9 cellular contexts compared by ENCODE assay signal in the genomic region with DNA sequence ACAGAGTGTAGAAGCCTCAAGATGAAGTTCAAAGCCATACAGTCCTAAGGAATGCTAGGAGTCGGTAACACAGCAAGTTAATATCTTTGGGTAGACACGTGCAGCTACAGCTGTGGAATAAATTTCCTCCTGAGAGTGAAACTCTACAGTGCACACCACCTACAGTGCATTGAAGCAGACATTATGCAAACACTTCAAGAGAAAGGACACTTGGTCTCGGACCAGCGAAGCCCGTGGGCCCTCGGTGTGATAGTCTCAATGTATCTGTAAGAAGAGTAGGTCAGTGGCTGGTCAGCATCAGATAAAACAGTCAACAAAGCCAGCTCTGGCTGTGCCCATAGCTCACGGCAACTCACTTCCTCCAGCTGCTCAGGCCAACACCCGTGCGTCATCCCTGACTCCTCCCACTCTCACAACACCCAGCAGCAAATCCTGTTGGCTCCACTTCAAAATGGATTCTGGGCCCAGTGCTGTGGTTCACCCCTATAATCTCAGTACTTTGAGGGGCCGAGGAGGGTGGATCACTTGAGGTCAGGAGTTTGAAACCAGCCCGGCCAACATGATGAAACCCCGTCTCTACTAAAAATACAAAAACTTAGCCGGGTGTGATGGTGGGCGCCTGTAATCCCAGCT. TPM values are rescaled to one million over a fixed set of nuclear protein-coding genes. Genes with fewer than 3 reads are reported as not detected.
DNase-seq lines count a peak whose midpoint lies in the region; ATAC-seq and TF ChIP-seq lines count a peak whose summit lies in the region.
"Not testable (repeated sequence)": the region's sequence is repeated elsewhere in the genome, so short reads cannot be mapped to it uniquely, and the experiment has no call there.
"Had no signal": no experiment of that assay in that cellular context is flagged by ENCODE, and none has a peak within 500 bp of the region (broad histone marks: within the 10 kb centered on the region; RNA-seq: fewer than 3 reads in every experiment).

No MANE protein-coding gene starts in this region.

- intact Hi-C loops in transverse colon (cut with DNase I; ENCODE audit: low total_unique reads): not testable (repeated sequence)

- not testable (repeated sequence) for H3K9me3 ChIP-seq in gastroesophageal sphincter, transverse colon

- TF ChIP-seq EP300 in gastroesophageal sphincter (IDR thresholded peaks at IDR 0.05); transverse colon (IDR thresholded peaks at IDR 0.05; ENCODE audit: low read depth): not testable (repeated sequence)

- H3K4me3 ChIP-seq in gastroesophageal sphincter, transverse colon: not testable (repeated sequence)

- POLR2A ChIA-PET in activated naive CD8-positive, alpha-beta T cell treated with anti-CD3 and anti-CD28 coated beads, Interleukin-2, amount 10 ng/mL, durations not matched to agents 7 days and 5 days (lab: Charles Lee): interaction anchor here (1.5 kb wide), 1 partner anchor 77 kb away, joined by 3 read pairs; a partner anchor contains a TSS

- not testable (repeated sequence) for H3K4me3 Mint-ChIP-seq in activated naive CD8-positive, alpha-beta T cell treated with anti-CD3 and anti-CD28 coated beads, Interleukin-2, amount 10 ng/mL, durations not matched to agents 7 days and 5 days
- peak overlapping the region; percentile 49 to 90 (median 72) for H3K4me3 Mint-ChIP-seq in naive B cell

- H3K27ac Mint-ChIP-seq in activated naive CD8-positive, alpha-beta T cell treated with anti-CD3 and anti-CD28 coated beads, Interleukin-2, amount 10 ng/mL, durations not matched to agents 7 days and 5 days: peak overlapping the region; percentile 70
- H3K27ac Mint-ChIP-seq in naive B cell: peak overlapping the region; percentile 91 to 99 (median 96)

- not testable (repeated sequence) for H3K27me3 Mint-ChIP-seq in activated naive CD8-positive, alpha-beta T cell treated with anti-CD3 and anti-CD28 coated beads, Interleukin-2, amount 10 ng/mL, durations not matched to agents 7 days and 5 days; naive B cell

- WGBS in gastroesophageal sphincter (ENCODE audit: low coverage in 1 of 2), 2 donors: 33 to 38% methylated on average over 1 to 8 of the region's 14 CpGs
- WGBS in transverse colon (ENCODE audit: low coverage in 1 of 2), 2 donors: 51 to 59% methylated on average over 9 of the region's 14 CpGs

- not testable (repeated sequence) for H3K36me3 Mint-ChIP-seq in activated naive CD8-positive, alpha-beta T cell treated with anti-CD3 and anti-CD28 coated beads, Interleukin-2, amount 10 ng/mL, durations not matched to agents 7 days and 5 days; naive B cell

- H3K27ac ChIP-seq in gastroesophageal sphincter (peak overlapping the region in 2 of 4 donors; percentile 26 to 50), transverse colon (peak overlapping the region; percentile 36 to 73 (median 70))

- not testable (repeated sequence) for H3K36me3 ChIP-seq in gastroesophageal sphincter, transverse colon

- H3K9me3 Mint-ChIP-seq in activated naive CD8-positive, alpha-beta T cell treated with anti-CD3 and anti-CD28 coated beads, Interleukin-2, amount 10 ng/mL, durations not matched to agents 7 days and 5 days; naive B cell: not testable (repeated sequence)

- H3K4me1 ChIP-seq in gastroesophageal sphincter: not testable (repeated sequence)
- peaks cover 0 to 13% (median 11%) of the 10 kb centered on the region in 4 donors for H3K4me1 ChIP-seq in transverse colon

- peaks cover 17% of the 10 kb centered on the region for H3K4me1 Mint-ChIP-seq in activated naive CD8-positive, alpha-beta T cell treated with anti-CD3 and anti-CD28 coated beads, Interleukin-2, amount 10 ng/mL, durations not matched to agents 7 days and 5 days
- H3K4me1 Mint-ChIP-seq in naive B cell: peaks cover 35 to 58% (median 38%) of the 10 kb centered on the region in 3 donors

- not testable (repeated sequence) for TF ChIP-seq CTCF in gastroesophageal sphincter (IDR thresholded peaks at IDR 0.05); transverse colon (IDR thresholded peaks at IDR 0.05)

- peak; percentile 18; the same call in 1 of the 2 replicates for TF ChIP-seq POLR2A in Raji (IDR thresholded peaks at IDR 0.05; ENCODE audit: insufficient read depth, low read depth, low read length)
- not testable (repeated sequence) for TF ChIP-seq POLR2A in gastroesophageal sphincter (IDR thresholded peaks at IDR 0.05); transverse colon (IDR thresholded peaks at IDR 0.05)

- ATAC-seq in GM18502 (IDR thresholded peaks at IDR 0.05; ENCODE audit: poor library complexity, unreplicated experiment): peak; percentile 43
- ATAC-seq in GM21723 (IDR thresholded peaks at IDR 0.05; ENCODE audit: unreplicated experiment): peak; percentile 52
- peak; percentile 60 for ATAC-seq in HG03354 (IDR thresholded peaks at IDR 0.05; ENCODE audit: poor library complexity, severe bottlenecking, unreplicated experiment)
- peak; percentile 51 for ATAC-seq in activated naive CD8-positive, alpha-beta T cell treated with anti-CD3 and anti-CD28 coated beads, Interleukin-2, amount 10 ng/mL, durations not matched to agents 7 days and 5 days (ENCODE audit: low read depth)
- ATAC-seq in gastroesophageal sphincter: peak; percentile 84
- peak; percentile 64 to 66 for ATAC-seq in naive B cell (ENCODE audit: low read depth in 2 of 2)

- not testable (repeated sequence) for H3K27me3 ChIP-seq in gastroesophageal sphincter, transverse colon

- DNase-seq in activated naive CD8-positive, alpha-beta T cell treated with anti-CD3 and anti-CD28 coated beads, Interleukin-2, amount 10 ng/mL, durations not matched to agents 7 days and 5 days; transverse colon: not testable (repeated sequence)
- DNase-seq in naive B cell: peak; percentile 66

- in situ Hi-C loops in transverse colon (cut with MboI; ENCODE audit: low pct_ligation_motif_present in 1 of 4, low pct_unique_long_range_greater_than_20kb in 1 of 4, low sequenced_read_pairs in 3 of 4): not testable (repeated sequence)

RNA-seq across cellular contexts. Expression of a gene that starts 16.4 kb away (rescaled TPM):
- total RNA-seq in activated naive CD8-positive, alpha-beta T cell treated with anti-CD3 and anti-CD28 coated beads, Interleukin-2, amount 10 ng/mL, durations not matched to agents 7 days and 5 days: 1 to 10 TPM; 1.0 to 2.2 TPM
- total RNA-seq in gastroesophageal sphincter (1 to 10 TPM in 3 of 4 donors, under 1 TPM in 1; 0.94 to 7.7 (median 4.6) TPM), transverse colon (1 to 10 TPM in 1 of 4 donors, under 1 TPM in 1, not detected in 2; 0.95 to 2.0 TPM)
- polyA plus RNA-seq in naive B cell (ENCODE audit: low read depth in 6 of 6): 1 to 10 TPM in 5 of 6 donors, not detected in 1; 4.8 to 8.4 (median 5.6) TPM
- total RNA-seq: HT-29 had no signal

RNA-seq across cellular contexts. Expression of a gene that starts 17.7 kb away (rescaled TPM):
- total RNA-seq in activated naive CD8-positive, alpha-beta T cell treated with anti-CD3 and anti-CD28 coated beads, Interleukin-2, amount 10 ng/mL, durations not matched to agents 7 days and 5 days: 10 to 100 TPM; 69.9 to 72.1 TPM
- total RNA-seq in gastroesophageal sphincter (10 to 100 TPM; 21.3 to 36.9 (median 29.1) TPM), transverse colon (10 to 100 TPM; 13.1 to 27.0 (median 17.2) TPM)
- polyA plus RNA-seq in naive B cell (ENCODE audit: low read depth in 6 of 6): 10 to 100 TPM; 32.1 to 95.4 (median 71.6) TPM
